ENCODE assay signal across 10 cellular contexts in the genomic region with DNA sequence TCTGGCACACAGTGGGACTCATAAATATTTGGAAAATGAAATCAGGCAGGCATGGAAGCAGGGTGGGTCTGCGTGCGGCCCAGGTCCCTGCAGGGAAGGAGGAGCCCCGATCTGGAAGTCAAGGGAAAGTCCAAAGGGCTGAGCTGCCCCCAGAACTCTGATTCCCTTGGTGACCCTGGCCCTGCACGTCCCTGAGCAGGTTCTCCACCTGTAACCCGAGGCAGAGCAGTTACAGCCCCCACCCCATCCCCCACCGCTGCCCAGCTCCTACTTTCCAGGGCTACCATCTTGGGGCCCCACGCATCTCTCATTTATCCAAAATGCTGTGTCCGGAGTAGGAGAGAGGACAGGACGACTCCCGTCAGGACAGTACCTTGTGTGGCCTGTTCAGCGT. TPM values are rescaled to one million over a fixed set of nuclear protein-coding genes. Genes with fewer than 3 reads are reported as not detected.
DNase-seq lines count a peak whose midpoint lies in the region; ATAC-seq, FAIRE-seq and TF ChIP-seq lines count a peak whose summit lies in the region.
"Had no signal": no experiment of that assay in that cellular context is flagged by ENCODE, and none has a peak within 500 bp of the region (broad histone marks: within the 10 kb centered on the region; RNA-seq: fewer than 3 reads in every experiment).

No MANE protein-coding gene starts in this region.

- ATAC-seq in activated naive CD8-positive, alpha-beta T cell treated with anti-CD3 and anti-CD28 coated beads, Interleukin-2, amount 50 U/mL, for 24 hours = no peak
- no peak for ATAC-seq in left lung

- no peak for TF ChIP-seq CTCF in left lung (IDR thresholded peaks at IDR 0.05)
- no peak for TF ChIP-seq CTCF in kidney (IDR thresholded peaks at IDR 0.05; ENCODE audit: borderline replicate concordance, extremely low read depth, insufficient read depth)

- H3K9me3 ChIP-seq in left lung (no peaks in the 10 kb centered on the region), stomach smooth muscle (ENCODE audit: control insufficient read depth in 2 of 2, low read length in 2 of 2) (no peaks in the 10 kb centered on the region), kidney (ENCODE audit: control insufficient read depth in 1 of 2, low read length in 2 of 2) (no peaks in the 10 kb centered on the region)

- FAIRE-seq in kidney (lab: Jason Lieb, UNC) = no peak

- DNase-seq in T-helper 1 cell = no peak
- DNase-seq in activated naive CD8-positive, alpha-beta T cell treated with anti-CD3 and anti-CD28 coated beads, Interleukin-2, amount 50 U/mL, for 24 hours = no peak
- DNase-seq in left lung = no peak
- DNase-seq in kidney = no peak
- DNase-seq in GF-D8 (lab: John Stamatoyannopoulos, UW) = no peak
- no peak for DNase-seq in NCI-H524 (lab: John Stamatoyannopoulos, UW)
- DNase-seq: NCI-H2081 had no signal

- H3K4me1 ChIP-seq in left lung (peaks cover 21 to 71% of the 10 kb centered on the region in 2 donors), stomach smooth muscle (ENCODE audit: control insufficient read depth, insufficient read depth, low read length) (peaks cover 69% of the 10 kb centered on the region), kidney (ENCODE audit: control insufficient read depth in 1 of 2, insufficient read depth in 1 of 2, low read depth in 1 of 2, low read length in 2 of 2) (peaks cover 3 to 25% of the 10 kb centered on the region in 2 donors)

- peaks cover 0 to 12% of the 10 kb centered on the region in 2 donors for H3K27me3 ChIP-seq in left lung
- no peaks in the 10 kb centered on the region for H3K27me3 ChIP-seq in stomach smooth muscle (ENCODE audit: control insufficient read depth in 1 of 2, insufficient read depth in 2 of 2, low read length in 2 of 2)

- H3K4me3 Mint-ChIP-seq in T-helper 1 cell treated with Interleukin-12 subunit alpha and Interleukin-12 subunit beta and Interleukin-4 antibody, amounts not matched to agents 30 μg/mL and 1 μg/mL, for 36 hours = peak overlapping the region; percentile 89
- H3K4me3 Mint-ChIP-seq in activated naive CD8-positive, alpha-beta T cell treated with anti-CD3 and anti-CD28 coated beads, Interleukin-2, amount 50 U/mL, for 24 hours = peak overlapping the region; percentile 89

- H3K36me3 Mint-ChIP-seq in T-helper 1 cell treated with Interleukin-12 subunit alpha and Interleukin-12 subunit beta and Interleukin-4 antibody, amounts not matched to agents 30 μg/mL and 1 μg/mL, for 36 hours (ENCODE audit: low read depth) = peaks cover 41% of the 10 kb centered on the region
- H3K36me3 Mint-ChIP-seq in activated naive CD8-positive, alpha-beta T cell treated with anti-CD3 and anti-CD28 coated beads, Interleukin-2, amount 50 U/mL, for 24 hours (ENCODE audit: low read depth) = peaks cover 25% of the 10 kb centered on the region

- H3K36me3 ChIP-seq in left lung (no peaks in the 10 kb centered on the region), stomach smooth muscle (ENCODE audit: control insufficient read depth in 2 of 2, insufficient read depth in 2 of 2, low read length in 2 of 2) (no peaks in the 10 kb centered on the region), kidney (ENCODE audit: control insufficient read depth in 1 of 2, insufficient read depth in 2 of 2, low read length in 2 of 2) (no peaks in the 10 kb centered on the region)

- peak overlapping the region in 1 of 2 donors; percentile 68 for H3K4me3 ChIP-seq in left lung
- H3K4me3 ChIP-seq in stomach smooth muscle (ENCODE audit: low read length in 2 of 2) = peak overlapping the region in 1 of 2 donors; percentile 83
- peak overlapping the region in 1 of 2 donors; percentile 60 for H3K4me3 ChIP-seq in kidney (ENCODE audit: low read length in 2 of 2)

- H3K27ac Mint-ChIP-seq in T-helper 1 cell treated with Interleukin-12 subunit alpha and Interleukin-12 subunit beta and Interleukin-4 antibody, amounts not matched to agents 30 μg/mL and 1 μg/mL, for 36 hours = peak overlapping the region; percentile 84
- H3K27ac Mint-ChIP-seq in activated naive CD8-positive, alpha-beta T cell treated with anti-CD3 and anti-CD28 coated beads, Interleukin-2, amount 50 U/mL, for 24 hours = peak overlapping the region; percentile 84

- peaks cover 65% of the 10 kb centered on the region for H3K4me1 Mint-ChIP-seq in T-helper 1 cell treated with Interleukin-12 subunit alpha and Interleukin-12 subunit beta and Interleukin-4 antibody, amounts not matched to agents 30 μg/mL and 1 μg/mL, for 36 hours (ENCODE audit: low read depth)
- peaks cover 78% of the 10 kb centered on the region for H3K4me1 Mint-ChIP-seq in activated naive CD8-positive, alpha-beta T cell treated with anti-CD3 and anti-CD28 coated beads, Interleukin-2, amount 50 U/mL, for 24 hours

- H3K27ac ChIP-seq in left lung (peak overlapping the region; percentile 77 to 81), stomach smooth muscle (ENCODE audit: low read length) (peak overlapping the region; percentile 91), kidney (ENCODE audit: low read depth in 2 of 2, low read length in 2 of 2) (peak overlapping the region in 1 of 2 donors; percentile 10)
- H3K27ac ChIP-seq: 22Rv1 had no signal

- intact Hi-C loops in left lung (cut with DNase I) = no loop called here
- intact Hi-C loops in kidney (cut with DNase I) = no loop called here

- no peaks in the 10 kb centered on the region for H3K27me3 Mint-ChIP-seq in T-helper 1 cell treated with Interleukin-12 subunit alpha and Interleukin-12 subunit beta and Interleukin-4 antibody, amounts not matched to agents 30 μg/mL and 1 μg/mL, for 36 hours (ENCODE audit: low read depth)
- H3K27me3 Mint-ChIP-seq in activated naive CD8-positive, alpha-beta T cell treated with anti-CD3 and anti-CD28 coated beads, Interleukin-2, amount 50 U/mL, for 24 hours = no peaks in the 10 kb centered on the region

- no peaks in the 10 kb centered on the region for H3K9me3 Mint-ChIP-seq in T-helper 1 cell treated with Interleukin-12 subunit alpha and Interleukin-12 subunit beta and Interleukin-4 antibody, amounts not matched to agents 30 μg/mL and 1 μg/mL, for 36 hours
- H3K9me3 Mint-ChIP-seq in activated naive CD8-positive, alpha-beta T cell treated with anti-CD3 and anti-CD28 coated beads, Interleukin-2, amount 50 U/mL, for 24 hours = no peaks in the 10 kb centered on the region

- no peak overlapping the region for H3K9ac ChIP-seq in stomach smooth muscle (ENCODE audit: low read length in 2 of 2)
- H3K9ac ChIP-seq in kidney (ENCODE audit: low read length in 2 of 2) = no peak overlapping the region

RNA-seq across cellular contexts. Expression of a gene that starts 2.1 kb away (rescaled TPM):
- 1 to 10 TPM; 6.1 to 8.5 TPM for total RNA-seq in left lung
- total RNA-seq in kidney = 11.7 TPM
- polyA plus RNA-seq in kidney (ENCODE audit: insufficient read depth, low read depth, low replicate concordance) = 7.1 TPM

RNA-seq across cellular contexts. Expression of a gene that starts 47.7 kb away (rescaled TPM):
- total RNA-seq in left lung (10 to 100 TPM; 20.3 to 22.7 TPM), kidney (21.2 TPM)
- polyA plus RNA-seq in kidney (ENCODE audit: insufficient read depth, low read depth, low replicate concordance) = 27.1 TPM
